In genomic region chr5:173233347-173234128, GRCh38 we compare ENCODE assay signal across 14 cellular contexts. TPM values are rescaled to one million over a fixed set of nuclear protein-coding genes. Genes with fewer than 3 reads are reported as not detected.
DNase-seq lines count a peak whose midpoint lies in the region; ATAC-seq lines count a peak whose summit lies in the region.
"Had no signal": no experiment of that assay in that cellular context is flagged by ENCODE, and none has a peak within 500 bp of the region (broad histone marks: within the 10 kb centered on the region; RNA-seq: fewer than 3 reads in every experiment).

No MANE protein-coding gene starts in this region.

- H3K36me3 ChIP-seq in mesenchymal stem cell (ENCODE audit: control insufficient read depth in 1 of 2, insufficient read depth in 2 of 2, low read depth in 1 of 2, low read length in 2 of 2) = no peaks in the 10 kb centered on the region
- no peaks in the 10 kb centered on the region for H3K36me3 ChIP-seq in CD8-positive, alpha-beta memory T cell (ENCODE audit: insufficient read depth, low read length)
- H3K36me3 ChIP-seq: adrenal gland, BE2C, left lung, tibial artery had no signal

- no peak overlapping the region for H2BK5ac ChIP-seq in mesenchymal stem cell (ENCODE audit: low read depth, low read length, poor library complexity, severe bottlenecking)

- H2BK120ac ChIP-seq in mesenchymal stem cell (ENCODE audit: low read depth, low read length) = no peak overlapping the region

- H2AFZ ChIP-seq in mesenchymal stem cell (ENCODE audit: low read depth, low read length) = no peak overlapping the region

- no peak for ATAC-seq in stimulated activated naive B cell treated with anti-CD40 and anti-IgM and Interleukin-4, amounts not matched to agents 10 μg/mL and 1 μg/mL and 100 μg/mL, for 72 hours (replicated peaks)
- no peak for ATAC-seq in HG03354 (IDR thresholded peaks at IDR 0.05; ENCODE audit: poor library complexity, severe bottlenecking, unreplicated experiment)
- ATAC-seq: left lung had no signal

- H3K4me1 Mint-ChIP-seq in activated naive CD4-positive, alpha-beta T cell treated with anti-CD3 and anti-CD28 coated beads, Interleukin-2, amount 10 ng/mL, durations not matched to agents 7 days and 5 days = peaks cover 40% of the 10 kb centered on the region
- peaks cover 33% of the 10 kb centered on the region for H3K4me1 Mint-ChIP-seq in activated CD4-positive, alpha-beta memory T cell treated with anti-CD3 and anti-CD28 coated beads, Interleukin-2, amount 10 ng/mL, durations not matched to agents 7 days and 5 days
- H3K4me1 Mint-ChIP-seq in stimulated activated naive B cell treated with anti-CD40 and anti-IgM and Interleukin-4, amounts not matched to agents 10 μg/mL and 1 μg/mL and 100 μg/mL, for 72 hours = peaks cover 30 to 57% of the 10 kb centered on the region in 2 donors
- H3K4me1 Mint-ChIP-seq in CD8-positive, alpha-beta memory T cell = peaks cover 35 to 67% (median 40%) of the 10 kb centered on the region in 3 donors

- H3K9me3 ChIP-seq in mesenchymal stem cell (ENCODE audit: control insufficient read depth, low read length) = no peaks in the 10 kb centered on the region
- no peaks in the 10 kb centered on the region for H3K9me3 ChIP-seq in CD8-positive, alpha-beta memory T cell (ENCODE audit: low read length)
- H3K9me3 ChIP-seq: adrenal gland, BE2C, left lung, tibial artery had no signal

- H3K4me3 ChIP-seq in mesenchymal stem cell (ENCODE audit: insufficient read depth in 1 of 2, low read depth in 1 of 2, low read length in 2 of 2) = peak overlapping the region in 1 of 2 experiments; percentile 26
- H3K4me3 ChIP-seq in CD8-positive, alpha-beta memory T cell (ENCODE audit: low read length) = no peak overlapping the region
- H3K4me3 ChIP-seq: adrenal gland, left lung had no signal

- peaks cover 100% of the 10 kb centered on the region for H3K27me3 Mint-ChIP-seq in activated naive CD4-positive, alpha-beta T cell treated with anti-CD3 and anti-CD28 coated beads, Interleukin-2, amount 10 ng/mL, durations not matched to agents 7 days and 5 days
- H3K27me3 Mint-ChIP-seq in activated CD4-positive, alpha-beta memory T cell treated with anti-CD3 and anti-CD28 coated beads, Interleukin-2, amount 10 ng/mL, durations not matched to agents 7 days and 5 days = peaks cover 92% of the 10 kb centered on the region
- peaks cover 84 to 95% of the 10 kb centered on the region in 2 donors for H3K27me3 Mint-ChIP-seq in stimulated activated naive B cell treated with anti-CD40 and anti-IgM and Interleukin-4, amounts not matched to agents 10 μg/mL and 1 μg/mL and 100 μg/mL, for 72 hours
- H3K27me3 Mint-ChIP-seq in CD8-positive, alpha-beta memory T cell = peaks cover 79 to 87% of the 10 kb centered on the region in 2 donors

- H2BK15ac ChIP-seq in mesenchymal stem cell (ENCODE audit: low read depth, poor library complexity, severe bottlenecking) = no peak overlapping the region

- no peaks in the 10 kb centered on the region for H3K79me1 ChIP-seq in mesenchymal stem cell (replicated peaks; ENCODE audit: low read length, poor library complexity, severe bottlenecking)

- H3K18ac ChIP-seq in mesenchymal stem cell (ENCODE audit: low read depth in 1 of 2, low read length in 2 of 2) = peak overlapping the region; percentile 45 to 83

- peak overlapping the region in 1 of 2 experiments; percentile 14 for H2BK12ac ChIP-seq in mesenchymal stem cell (ENCODE audit: low read length in 2 of 2)

- H3K36me3 Mint-ChIP-seq in activated naive CD4-positive, alpha-beta T cell treated with anti-CD3 and anti-CD28 coated beads, Interleukin-2, amount 10 ng/mL, durations not matched to agents 7 days and 5 days = peaks cover 3% of the 10 kb centered on the region
- peaks cover 3% of the 10 kb centered on the region for H3K36me3 Mint-ChIP-seq in activated CD4-positive, alpha-beta memory T cell treated with anti-CD3 and anti-CD28 coated beads, Interleukin-2, amount 10 ng/mL, durations not matched to agents 7 days and 5 days (ENCODE audit: low read depth)
- H3K36me3 Mint-ChIP-seq in stimulated activated naive B cell treated with anti-CD40 and anti-IgM and Interleukin-4, amounts not matched to agents 10 μg/mL and 1 μg/mL and 100 μg/mL, for 72 hours = peaks cover 1 to 9% of the 10 kb centered on the region in 2 donors
- H3K36me3 Mint-ChIP-seq in CD8-positive, alpha-beta memory T cell = no peaks in the 10 kb centered on the region

- no peak overlapping the region for H3K9ac ChIP-seq in mesenchymal stem cell (ENCODE audit: low read length)

- peaks cover 28% of the 10 kb centered on the region for H3K4me1 ChIP-seq in mesenchymal stem cell (ENCODE audit: control insufficient read depth, insufficient read depth, low read depth, low read length)
- peaks cover 13% of the 10 kb centered on the region for H3K4me1 ChIP-seq in CD8-positive, alpha-beta memory T cell (ENCODE audit: insufficient read depth, low read length)
- H3K4me1 ChIP-seq: BE2C had no signal

- peak overlapping the region; percentile 54 for H4K91ac ChIP-seq in mesenchymal stem cell (ENCODE audit: low read length)

- no peak for DNase-seq in activated naive CD4-positive, alpha-beta T cell treated with anti-CD3 and anti-CD28 coated beads, Interleukin-2, amount 10 ng/mL, durations not matched to agents 7 days and 5 days
- DNase-seq in activated naive CD4-positive, alpha-beta T cell treated with anti-CD3 and anti-CD28 coated beads, Interleukin-2, amount 50 U/mL, for 16 hours = no peak
- DNase-seq in activated CD4-positive, alpha-beta memory T cell treated with anti-CD3 and anti-CD28 coated beads, Interleukin-2, amount 10 ng/mL, durations not matched to agents 7 days and 5 days = no peak
- peak; percentile 31 for DNase-seq in mesenchymal stem cell
- no peak for DNase-seq in stimulated activated naive B cell treated with anti-CD40 and anti-IgM and Interleukin-4, amounts not matched to agents 10 μg/mL and 1 μg/mL and 100 μg/mL, for 72 hours
- no peak for DNase-seq in CD8-positive, alpha-beta memory T cell
- no peak for DNase-seq in stimulated activated CD4-positive, alpha-beta T cell treated with anti-CD3 and anti-CD28 coated beads, Interleukin-4, amount 100 ng/mL, for 24 hours
- DNase-seq: activated B cell treated with CpG ODN at 0.5 μM for 24 hours, BE2C had no signal

- CTCF ChIA-PET in activated naive CD4-positive, alpha-beta T cell treated with anti-CD3 and anti-CD28 coated beads, Interleukin-2, amount 10 ng/mL, durations not matched to agents 7 days and 5 days (lab: Charles Lee) = interaction anchor here (1.1 kb wide), 2 partner anchors 11 kb away, joined by 3 to 4 read pairs; no protein-coding TSS in a partner anchor
- CTCF ChIA-PET in activated CD4-positive, alpha-beta memory T cell treated with anti-CD3 and anti-CD28 coated beads, Interleukin-2, amount 10 ng/mL, durations not matched to agents 7 days and 5 days (lab: Charles Lee) = no interaction called here
- CTCF ChIA-PET in CD8-positive, alpha-beta memory T cell (lab: Charles Lee) = interaction anchor here (0.7 kb wide), 1 partner anchor 14 kb away, joined by 3 read pairs; no protein-coding TSS in a partner anchor

- H3K4me3 Mint-ChIP-seq in activated naive CD4-positive, alpha-beta T cell treated with anti-CD3 and anti-CD28 coated beads, Interleukin-2, amount 10 ng/mL, durations not matched to agents 7 days and 5 days = peak overlapping the region; percentile 26
- H3K4me3 Mint-ChIP-seq in activated CD4-positive, alpha-beta memory T cell treated with anti-CD3 and anti-CD28 coated beads, Interleukin-2, amount 10 ng/mL, durations not matched to agents 7 days and 5 days = peak overlapping the region; percentile 4
- peak overlapping the region; percentile 53 to 61 for H3K4me3 Mint-ChIP-seq in stimulated activated naive B cell treated with anti-CD40 and anti-IgM and Interleukin-4, amounts not matched to agents 10 μg/mL and 1 μg/mL and 100 μg/mL, for 72 hours
- peak overlapping the region in 2 of 7 donors; percentile 8 to 61 for H3K4me3 Mint-ChIP-seq in CD8-positive, alpha-beta memory T cell
- H3K4me3 Mint-ChIP-seq: activated B cell treated with CpG ODN at 0.5 μM for 24 hours had no signal

- peaks cover 99 to 100% of the 10 kb centered on the region in 2 experiments for H3K27me3 ChIP-seq in mesenchymal stem cell (ENCODE audit: control insufficient read depth in 1 of 2, insufficient read depth in 1 of 2, low read length in 2 of 2)
- peaks cover 52% of the 10 kb centered on the region for H3K27me3 ChIP-seq in CD8-positive, alpha-beta memory T cell (ENCODE audit: insufficient read depth, low read length, poor library complexity, severe bottlenecking)

- POLR2A ChIA-PET in activated CD4-positive, alpha-beta memory T cell treated with anti-CD3 and anti-CD28 coated beads, Interleukin-2, amount 10 ng/mL, durations not matched to agents 7 days and 5 days (lab: Charles Lee) = no interaction called here
- POLR2A ChIA-PET in CD8-positive, alpha-beta memory T cell (lab: Charles Lee) = no interaction called here

- no peak overlapping the region for H3K4me2 ChIP-seq in mesenchymal stem cell (ENCODE audit: low read length, poor library complexity, severe bottlenecking)

- H3K27ac Mint-ChIP-seq in activated naive CD4-positive, alpha-beta T cell treated with anti-CD3 and anti-CD28 coated beads, Interleukin-2, amount 10 ng/mL, durations not matched to agents 7 days and 5 days = peak overlapping the region; percentile 60
- no peak overlapping the region for H3K27ac Mint-ChIP-seq in activated CD4-positive, alpha-beta memory T cell treated with anti-CD3 and anti-CD28 coated beads, Interleukin-2, amount 10 ng/mL, durations not matched to agents 7 days and 5 days
- H3K27ac Mint-ChIP-seq in stimulated activated naive B cell treated with anti-CD40 and anti-IgM and Interleukin-4, amounts not matched to agents 10 μg/mL and 1 μg/mL and 100 μg/mL, for 72 hours = peak overlapping the region; percentile 91
- H3K27ac Mint-ChIP-seq in CD8-positive, alpha-beta memory T cell = peak overlapping the region in 1 of 8 donors; percentile 39
- H3K27ac Mint-ChIP-seq: activated B cell treated with CpG ODN at 0.5 μM for 24 hours had no signal

- no peak overlapping the region for H4K8ac ChIP-seq in mesenchymal stem cell (ENCODE audit: low read length)

- H2AK5ac ChIP-seq in mesenchymal stem cell (ENCODE audit: low read length, severe bottlenecking) = no peak overlapping the region

- peak overlapping the region in 1 of 2 experiments; percentile 91 for H3K23ac ChIP-seq in mesenchymal stem cell (ENCODE audit: low read length in 2 of 2)

- 5% methylated on average over 38 of the region's 43 CpGs for WGBS in mesenchymal stem cell

- peak overlapping the region in 1 of 2 experiments; percentile 30 for H3K14ac ChIP-seq in mesenchymal stem cell (ENCODE audit: low read length in 2 of 2)

- H3K27ac ChIP-seq in mesenchymal stem cell (ENCODE audit: low read length, poor library complexity, severe bottlenecking) = no peak overlapping the region
- no peak overlapping the region for H3K27ac ChIP-seq in CD8-positive, alpha-beta memory T cell (ENCODE audit: low read depth, low read length)
- H3K27ac ChIP-seq: adrenal gland, left lung, tibial artery had no signal

- peak overlapping the region; percentile 52 to 62 for H3K4ac ChIP-seq in mesenchymal stem cell (ENCODE audit: low read depth in 1 of 2, low read length in 2 of 2)

- no peaks in the 10 kb centered on the region for H3K9me3 Mint-ChIP-seq in activated naive CD4-positive, alpha-beta T cell treated with anti-CD3 and anti-CD28 coated beads, Interleukin-2, amount 10 ng/mL, durations not matched to agents 7 days and 5 days
- H3K9me3 Mint-ChIP-seq in activated CD4-positive, alpha-beta memory T cell treated with anti-CD3 and anti-CD28 coated beads, Interleukin-2, amount 10 ng/mL, durations not matched to agents 7 days and 5 days = no peaks in the 10 kb centered on the region
- H3K9me3 Mint-ChIP-seq in stimulated activated naive B cell treated with anti-CD40 and anti-IgM and Interleukin-4, amounts not matched to agents 10 μg/mL and 1 μg/mL and 100 μg/mL, for 72 hours = no peaks in the 10 kb centered on the region
- peaks cover 0 to 5% (median 0%) of the 10 kb centered on the region in 5 donors for H3K9me3 Mint-ChIP-seq in CD8-positive, alpha-beta memory T cell
- H3K9me3 Mint-ChIP-seq: activated B cell treated with CpG ODN at 0.5 μM for 24 hours had no signal

RNA-seq across cellular contexts. Expression of gene NKX2-5, which starts 1.5 kb away (rescaled TPM):
- not detected for total RNA-seq in activated CD4-positive, alpha-beta memory T cell treated with anti-CD3 and anti-CD28 coated beads, Interleukin-2, amount 10 ng/mL, durations not matched to agents 7 days and 5 days
- polyA plus RNA-seq in mesenchymal stem cell (2013, experiment 1 of 2) = 46.8 TPM
- polyA plus RNA-seq in mesenchymal stem cell (2013, experiment 2 of 2) = 45.4 TPM
- total RNA-seq in CD8-positive, alpha-beta memory T cell = under 1 TPM in 1 of 2 experiments, not detected in 1; 0.22 TPM
- not detected for polyA plus RNA-seq in CD8-positive, alpha-beta memory T cell
- total RNA-seq: activated B cell treated with CpG ODN at 0.5 μM for 24 hours, adrenal gland, left lung, NCI-H460 had no signal
